ENCODE assay signal across 1 cellular context in genomic region chr10:93827035-93827804, GRCh38.
TF ChIP-seq lines count a peak whose summit lies in the region.

No MANE protein-coding gene starts in this region.

TF ChIP-seq in HepG2, 621 proteins besides CTCF, POLR2A, EP300 and RAD21 (continued from another document):
- no peak for TF ChIP-seq FOXP1 (IDR thresholded peaks at IDR 0.05)
- no peak for TF ChIP-seq FOXP1 (CRISPR knock-in tag; IDR thresholded peaks at IDR 0.05)
- TF ChIP-seq ZMYM2 (CRISPR knock-in tag; IDR thresholded peaks at IDR 0.05), result no peak
- no peak for TF ChIP-seq ELF1 (CRISPR knock-in tag; IDR thresholded peaks at IDR 0.05)
- TF ChIP-seq ZNF773 (CRISPR knock-in tag; IDR thresholded peaks at IDR 0.05; ENCODE audit: borderline replicate concordance), result no peak
- no peak for TF ChIP-seq ZSCAN21 (CRISPR knock-in tag; IDR thresholded peaks at IDR 0.05; ENCODE audit: borderline replicate concordance)
TF ChIP-seq in HepG2: peak in this region for 0.
